10 cellular contexts compared by ENCODE assay signal in genomic region chr5:180785151-180785781, GRCh38. TPM values are rescaled to one million over a fixed set of nuclear protein-coding genes. Genes with fewer than 3 reads are reported as not detected.
DNase-seq lines count a peak whose midpoint lies in the region; ATAC-seq and TF ChIP-seq lines count a peak whose summit lies in the region.
"Had no signal": no experiment of that assay in that cellular context is flagged by ENCODE, and none has a peak within 500 bp of the region (broad histone marks: within the 10 kb centered on the region; RNA-seq: fewer than 3 reads in every experiment).

No MANE protein-coding gene starts in this region.

- no peak for TF ChIP-seq CTCF in PC-9 (conservative IDR thresholded peaks at IDR 0.05)
- no peak for TF ChIP-seq CTCF in dorsolateral prefrontal cortex (IDR thresholded peaks at IDR 0.05 in 54 of 56, conservative IDR thresholded peaks at IDR 0.05 in 2 of 56; ENCODE audit: low read depth in 1 of 56, partially characterized antibody in 56 of 56)
- no peak for TF ChIP-seq CTCF in lung (IDR thresholded peaks at IDR 0.05; ENCODE audit: control extremely low read depth, extremely low read depth)
- no peak for TF ChIP-seq CTCF in tibial nerve (IDR thresholded peaks at IDR 0.05)

- intact Hi-C loops in PC-9 (cut with micrococcal nuclease; ENCODE audit: unreplicated experiment), result loop anchor here (1.0 to 2.0 kb wide), 2 partner anchors 15 to 46 kb away; no protein-coding TSS in a partner anchor
- intact Hi-C loops in dorsolateral prefrontal cortex (cut with DNase I), result no loop called here

- WGBS in lung, 2 donors, result 59 to 70% methylated on average over 14 of the region's 14 CpGs
- 42 to 53% methylated on average over 12 to 14 of the region's 14 CpGs for WGBS in tibial nerve, 2 donors

- H3K4me3 ChIP-seq in PC-9, result no peak overlapping the region
- no peak overlapping the region for H3K4me3 ChIP-seq in dorsolateral prefrontal cortex
- no peak overlapping the region for H3K4me3 ChIP-seq in lung
- peak overlapping the region in 1 of 4 donors; percentile 1 for H3K4me3 ChIP-seq in tibial nerve

- POLR2A ChIA-PET in PC-9 (lab: Charles Lee; ENCODE audit: unreplicated experiment), result interaction anchor here (0.5 kb wide), 2 partner anchors 25 to 477 kb away, joined by 7 to 28 read pairs; no protein-coding TSS in a partner anchor

- H3K4me2 ChIP-seq in PC-9, result peak overlapping the region; percentile 25; the same call in 1 of the 2 replicates

- no peak for TF ChIP-seq POLR2A in tibial nerve (IDR thresholded peaks at IDR 0.05)

- peaks cover 18% of the 10 kb centered on the region; the same call in 1 of the 2 replicates for H3F3A ChIP-seq in PC-9 (ENCODE audit: insufficient read depth, low read depth)

- ATAC-seq in lung (ENCODE audit: insufficient read depth, low FRiP score), result no peak

- no TSS peak for BruUV-seq in PC-9 (replicated peaks; lab: Mats Ljungman, UMichigan)

- H3K9me2 ChIP-seq in PC-9 (ENCODE audit: insufficient read depth), result no peaks in the 10 kb centered on the region

- no peak overlapping the region for H3K27ac ChIP-seq in PC-9
- H3K27ac ChIP-seq in dorsolateral prefrontal cortex, result peak overlapping the region in 48 of 59 donors; percentile 2 to 83 (median 50)
- H3K27ac ChIP-seq in lung (ENCODE audit: low read depth in 1 of 2, low read length in 1 of 2), result peak overlapping the region; percentile 37 to 81
- H3K27ac ChIP-seq in tibial nerve, result peak overlapping the region; percentile 28 to 92 (median 78)

- CTCF ChIA-PET in PC-9 (lab: Charles Lee), result interaction anchor here (0.5 to 1.7 kb wide), 4 partner anchors 16 to 618 kb away, joined by 3 to 6 read pairs (median 4); no protein-coding TSS in a partner anchor

- H3K79me2 ChIP-seq in PC-9 (ENCODE audit: low read depth), result no peaks in the 10 kb centered on the region

- H3K9me3 ChIP-seq in PC-9 (ENCODE audit: insufficient read depth, low read depth), result no peaks in the 10 kb centered on the region
- H3K9me3 ChIP-seq in lung (ENCODE audit: control insufficient read depth in 2 of 2, insufficient read depth in 1 of 2, low read length in 1 of 2), result no peaks in the 10 kb centered on the region
- no peaks in the 10 kb centered on the region for H3K9me3 ChIP-seq in tibial nerve

- H3K36me3 ChIP-seq in PC-9 (ENCODE audit: low read depth) (no peaks in the 10 kb centered on the region), lung (ENCODE audit: control insufficient read depth in 2 of 2, insufficient read depth in 2 of 2, low read length in 2 of 2) (peaks cover 4 to 18% of the 10 kb centered on the region in 2 donors), tibial nerve (peaks cover 0 to 27% (median 2%) of the 10 kb centered on the region in 3 donors)

- H4K20me1 ChIP-seq in PC-9 (ENCODE audit: insufficient read depth), result no peaks in the 10 kb centered on the region

- H3K4me1 ChIP-seq in PC-9 (replicated peaks; ENCODE audit: insufficient read depth), result peaks cover 16% of the 10 kb centered on the region
- H3K4me1 ChIP-seq in lung (ENCODE audit: control insufficient read depth in 2 of 2, insufficient read depth in 2 of 2, low read length in 2 of 2), result peaks cover 0 to 22% of the 10 kb centered on the region in 2 donors
- peaks cover 0 to 44% (median 32%) of the 10 kb centered on the region in 4 donors for H3K4me1 ChIP-seq in tibial nerve

- DNase-seq in PC-9 (no peak), dorsolateral prefrontal cortex (no peak), lung (ENCODE audit: low spot score) (no peak), tibial nerve (ENCODE audit: low spot score in 2 of 2) (no peak), cortex of kidney (lab: John Stamatoyannopoulos, UW) (no peak), foreskin melanocyte (no peak), HuH-7.5 (ENCODE audit: low spot score) (no peak)
- no peak for DNase-seq in stimulated activated CD4-positive, alpha-beta T cell treated with anti-CD3 and anti-CD28 coated beads, Interleukin-15, amount 100 ng/mL, for 24 hours
- DNase-seq: NCI-H524 treated with DMSO at 0.1 percent for 48 hours had no signal

- no peak overlapping the region for H2AFZ ChIP-seq in PC-9

- H3K27me3 ChIP-seq in PC-9 (ENCODE audit: insufficient read depth, low read depth) (no peaks in the 10 kb centered on the region), dorsolateral prefrontal cortex (no peaks in the 10 kb centered on the region), lung (ENCODE audit: control insufficient read depth, insufficient read depth) (no peaks in the 10 kb centered on the region), tibial nerve (no peaks in the 10 kb centered on the region)

- no peak for TF ChIP-seq EP300 in tibial nerve (IDR thresholded peaks at IDR 0.05)

RNA-seq across cellular contexts. Expression of gene MGAT1, which starts 17.3 kb away (rescaled TPM):
- 96.6 and 103 TPM in 2 replicates for total RNA-seq in PC-9 (2021)
- total RNA-seq in dorsolateral prefrontal cortex, result 100 to 1,000 TPM in 4 of 120 experiments, 10 to 100 TPM in 116; 46.5 to 113 (median 70.3) TPM
- total RNA-seq in lung, result 100 to 1,000 TPM; 117 to 274 TPM
- 100 to 1,000 TPM; 149 to 415 TPM for polyA plus RNA-seq in lung
- 100 to 1,000 TPM; 161 to 216 (median 195) TPM for total RNA-seq in tibial nerve

RNA-seq across cellular contexts. Expression of gene OR2Y1, which starts 45.4 kb away (rescaled TPM):
- total RNA-seq in PC-9 (2021), result not detected in 2 replicates
- total RNA-seq in dorsolateral prefrontal cortex, result not detected
- total RNA-seq in lung, result not detected
- polyA plus RNA-seq in lung, result not detected
- not detected for total RNA-seq in tibial nerve
- polyA plus RNA-seq: adipose tissue had no signal
